9 cellular contexts compared by ENCODE assay signal in genomic region chr5:84255318-84255717, GRCh38.
A peak's percentile ranks its signal among the peaks of the same experiment; 100 is the strongest.
DNase-seq lines count a peak whose midpoint lies in the region; ATAC-seq and TF ChIP-seq lines count a peak whose summit lies in the region.
"Had no signal": no experiment of that assay in that cellular context is flagged by ENCODE, and none has a peak within 500 bp of the region (broad histone marks: within the 10 kb centered on the region; RNA-seq: fewer than 3 reads in every experiment).

No MANE protein-coding gene starts in this region.

- H3K9ac ChIP-seq in smooth muscle cell (ENCODE audit: low read depth), result no peak overlapping the region

- no peak overlapping the region for H3K4me2 ChIP-seq in smooth muscle cell

- no peaks in the 10 kb centered on the region for H3K36me3 ChIP-seq in smooth muscle cell (ENCODE audit: low read depth)
- H3K36me3 ChIP-seq: neutrophil had no signal

- no peaks in the 10 kb centered on the region for H4K20me1 ChIP-seq in smooth muscle cell (ENCODE audit: low read depth)

- no peaks in the 10 kb centered on the region for H3K27me3 ChIP-seq in smooth muscle cell (ENCODE audit: low read depth)
- H3K27me3 ChIP-seq: neutrophil had no signal

- H2AFZ ChIP-seq in smooth muscle cell (ENCODE audit: low read depth), result no peak overlapping the region

- H3F3A ChIP-seq in smooth muscle cell (ENCODE audit: low read depth), result peaks cover 3% of the 10 kb centered on the region

- no peak overlapping the region for H3K27ac ChIP-seq in caudate nucleus (ENCODE audit: low read depth, low read length)
- H3K27ac ChIP-seq in smooth muscle cell (ENCODE audit: low read depth), result no peak overlapping the region
- H3K27ac ChIP-seq: neutrophil had no signal

- H3K4me3 ChIP-seq in smooth muscle cell, result no peak overlapping the region

- DNase-seq in DMS53 (lab: John Stamatoyannopoulos, UW) (peak; percentile 67), kidney tubule cell (ENCODE audit: low spot score) (peak; percentile 15), caudate nucleus (lab: John Stamatoyannopoulos, UW) (no peak), cerebellar nuclear complex (lab: John Stamatoyannopoulos, UW) (no peak), smooth muscle cell (lab: John Stamatoyannopoulos, UW; ENCODE audit: unreplicated experiment) (no peak)

- no peak for TF ChIP-seq CTCF in smooth muscle cell (IDR thresholded peaks at IDR 0.05; ENCODE audit: borderline replicate concordance, insufficient read depth, poor library complexity, severe bottlenecking)

- ATAC-seq in HG03159 (IDR thresholded peaks at IDR 0.05; ENCODE audit: unreplicated experiment) (peak; percentile 37), SK-N-SH treated with all-trans-retinoic acid at 6 μM for 48 hours (peak; percentile 76), GM18519 (IDR thresholded peaks at IDR 0.05; ENCODE audit: low FRiP score, unreplicated experiment) (no peak)

- peaks cover 4% of the 10 kb centered on the region for H3K4me1 ChIP-seq in smooth muscle cell (ENCODE audit: low read depth)

- H3K79me2 ChIP-seq in smooth muscle cell (ENCODE audit: low read depth), result no peaks in the 10 kb centered on the region

- H3K9me3 ChIP-seq in smooth muscle cell (replicated peaks; ENCODE audit: low read depth), result no peaks in the 10 kb centered on the region
- H3K9me3 ChIP-seq: neutrophil had no signal

TF ChIP-seq in SK-N-SH treated with all-trans-retinoic acid at 6 μM for 48 hours, 23 proteins besides CTCF, POLR2A, EP300 and RAD21:
- TF ChIP-seq ESRRG (CRISPR knock-in tag; IDR thresholded peaks at IDR 0.05) (no peak), ISL1 (CRISPR knock-in tag; IDR thresholded peaks at IDR 0.05) (no peak), RARB (CRISPR knock-in tag; IDR thresholded peaks at IDR 0.05) (no peak), CSDC2 (CRISPR knock-in tag; IDR thresholded peaks at IDR 0.05) (no peak), GLIS3 (CRISPR knock-in tag; IDR thresholded peaks at IDR 0.05) (no peak), ZNF565 (CRISPR knock-in tag; conservative IDR thresholded peaks at IDR 0.05; ENCODE audit: low read depth) (no peak), ZC3H10 (CRISPR knock-in tag; IDR thresholded peaks at IDR 0.05) (no peak), TSHZ2 (CRISPR knock-in tag; IDR thresholded peaks at IDR 0.05) (no peak), POU6F1 (CRISPR knock-in tag; IDR thresholded peaks at IDR 0.05; ENCODE audit: borderline replicate concordance, low read depth) (no peak)

Comparison
In these comparisons a context has a peak if more than half of its experiments do, and no peak if none do; other contexts are left out.
1. DNase-seq: peak in DMS53 (single experiment) and kidney tubule cell (single experiment); none in caudate nucleus (0 of 61), cerebellar nuclear complex (0 of 2) and smooth muscle cell (single experiment).